Comparison of ENCODE assay signal across 10 cellular contexts in the genomic region with DNA sequence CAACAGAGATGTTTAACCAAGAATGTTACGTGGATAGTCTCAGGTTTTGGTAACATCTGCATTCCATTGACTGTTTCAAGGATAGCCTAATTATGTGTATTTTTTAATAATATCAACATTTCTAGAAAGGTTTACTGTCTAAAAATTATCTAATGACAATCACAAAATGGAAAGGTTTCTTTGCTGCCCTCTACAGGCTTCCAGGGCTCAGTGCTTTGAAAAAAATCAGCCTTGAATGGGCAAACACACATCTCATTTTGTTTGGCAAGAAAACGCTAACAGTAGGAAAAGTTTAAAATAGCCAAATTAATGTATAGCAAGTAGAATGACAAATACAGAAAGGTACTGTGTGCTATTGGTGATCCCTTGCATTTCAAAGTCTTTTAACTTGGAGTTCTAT.
A peak's percentile ranks its signal among the peaks of the same experiment; 100 is the strongest.
DNase-seq lines count a peak whose midpoint lies in the region; ATAC-seq, FAIRE-seq and TF ChIP-seq lines count a peak whose summit lies in the region.
"Had no signal": no experiment of that assay in that cellular context is flagged by ENCODE, and none has a peak within 500 bp of the region (broad histone marks: within the 10 kb centered on the region; RNA-seq: fewer than 3 reads in every experiment).

No MANE protein-coding gene starts in this region.

- ATAC-seq in pancreas: peak in 1 of 4 donors; percentile 26

- peak; percentile 92 for FAIRE-seq in pancreas (lab: Jason Lieb, UNC)
- FAIRE-seq: H54 had no signal

- no peak overlapping the region for H2AFZ ChIP-seq in MM.1S (ENCODE audit: low read length)

- H3K4me2 ChIP-seq in MM.1S (ENCODE audit: low read depth, low read length): no peak overlapping the region

- H3K36me3 ChIP-seq in MM.1S (replicated peaks; ENCODE audit: insufficient read depth, low read length) (no peaks in the 10 kb centered on the region), pancreas (no peaks in the 10 kb centered on the region)

- H3K27me3 ChIP-seq in MM.1S (replicated peaks; ENCODE audit: insufficient read depth, low read length) (no peaks in the 10 kb centered on the region), pancreas (no peaks in the 10 kb centered on the region)

- intact Hi-C loops in pancreas (cut with DNase I): no loop called here

- DNase-seq in DMS53 (lab: John Stamatoyannopoulos, UW) (peak; percentile 26), DMS53 treated with DMSO at 0.1 percent for 48 hours (lab: John Stamatoyannopoulos, UW; ENCODE audit: unreplicated experiment) (no peak), MM.1S (no peak), cardiac fibroblast (ENCODE audit: low read depth in 2 of 2) (peak; percentile 26 to 52), pancreas (no peak), SHP77 (lab: John Stamatoyannopoulos, UW) (no peak), activated T-cell treated with anti-CD3 and anti-CD28 coated beads for 4 hours (no peak)
- DNase-seq in stimulated activated CD4-positive, alpha-beta T cell treated with anti-CD3 and anti-CD28 coated beads, Interleukin-12 subunit alpha, Interleukin-12 subunit beta, amount 100 ng/mL, for 4 hours: no peak
- DNase-seq: NCI-H2171 had no signal

- H3K9me2 ChIP-seq in MM.1S (replicated peaks; ENCODE audit: insufficient read depth, low read length): no peaks in the 10 kb centered on the region

- WGBS in pancreas, 2 donors: 37 to 40% methylated on average over 2 of the region's 2 CpGs

- H3K79me2 ChIP-seq in MM.1S (ENCODE audit: low read length): no peaks in the 10 kb centered on the region

- peak; percentile 63 for TF ChIP-seq CTCF in MM.1S (IDR thresholded peaks at IDR 0.05; ENCODE audit: low read length)
- peak; percentile 61 for TF ChIP-seq CTCF in cardiac fibroblast (IDR thresholded peaks at IDR 0.05; ENCODE audit: low read depth, low read length)
- peak; percentile 27 to 52 (median 40) for TF ChIP-seq CTCF in pancreas (IDR thresholded peaks at IDR 0.05)

- peaks cover 23% of the 10 kb centered on the region for H3K4me1 ChIP-seq in MM.1S (ENCODE audit: low read length)
- H3K4me1 ChIP-seq in pancreas: no peaks in the 10 kb centered on the region

- H3K9ac ChIP-seq in MM.1S (ENCODE audit: low read length): no peak overlapping the region

- H3F3A ChIP-seq in MM.1S (ENCODE audit: insufficient read depth, low read length): peaks cover 7% of the 10 kb centered on the region; the same call in 1 of the 2 replicates

- no peak overlapping the region for H3K27ac ChIP-seq in MM.1S (ENCODE audit: low read length)
- no peak overlapping the region for H3K27ac ChIP-seq in pancreas

- H3K9me3 ChIP-seq in MM.1S (replicated peaks; ENCODE audit: insufficient read depth, low read length) (no peaks in the 10 kb centered on the region), pancreas (no peaks in the 10 kb centered on the region)

- H3K4me3 ChIP-seq in MM.1S (ENCODE audit: low read length) (no peak overlapping the region), cardiac fibroblast (replicated peaks in 1 of 2; ENCODE audit: low read depth in 2 of 2, low read length in 2 of 2) (no peak overlapping the region), pancreas (no peak overlapping the region)

- no peaks in the 10 kb centered on the region for H4K20me1 ChIP-seq in MM.1S (ENCODE audit: insufficient read depth, low read length)

Comparison
In these comparisons a context has a peak if more than half of its experiments do, and no peak if none do; other contexts are left out.
1. DNase-seq: peak in DMS53 (single experiment) and cardiac fibroblast (2 of 2); none in DMS53 treated with DMSO at 0.1 percent for 48 hours (single experiment), MM.1S (single experiment), pancreas (0 of 6), SHP77 (0 of 2), activated T-cell treated with anti-CD3 and anti-CD28 coated beads for 4 hours (single experiment) and stimulated activated CD4-positive, alpha-beta T cell treated with anti-CD3 and anti-CD28 coated beads, Interleukin-12 subunit alpha, Interleukin-12 subunit beta, amount 100 ng/mL, for 4 hours (single experiment).
2. Peak in every context shown above with its lines, with median percentiles within 50 percentile points of each other: CTCF ChIP-seq.